In genomic region chrX:6238576-6238975, GRCh38 we compare ENCODE assay signal across 40 cellular contexts. TPM values are rescaled to one million over a fixed set of nuclear protein-coding genes. Genes with fewer than 3 reads are reported as not detected.
"Had no signal": no experiment of that assay in that cellular context is flagged by ENCODE, and none has a peak within 500 bp of the region (broad histone marks: within the 10 kb centered on the region; RNA-seq: fewer than 3 reads in every experiment).

No MANE protein-coding gene starts in this region.

- H3K4me3 Mint-ChIP-seq: activated naive CD4-positive, alpha-beta T cell treated with anti-CD3 and anti-CD28 coated beads for 36 hours; activated naive CD4-positive, alpha-beta T cell treated with anti-CD3 and anti-CD28 coated beads, Interleukin-2, amount 10 ng/mL, durations not matched to agents 7 days and 5 days; activated naive CD4-positive, alpha-beta T cell treated with anti-CD3 and anti-CD28 coated beads, Interleukin-2, amount 50 U/mL, for 24 hours; activated naive CD8-positive, alpha-beta T cell; activated naive CD8-positive, alpha-beta T cell treated with anti-CD3 and anti-CD28 coated beads for 36 hours; activated naive CD8-positive, alpha-beta T cell treated with anti-CD3 and anti-CD28 coated beads, Interleukin-2, amount 10 ng/mL, durations not matched to agents 7 days and 5 days; activated naive CD8-positive, alpha-beta T cell treated with anti-CD3 and anti-CD28 coated beads, Interleukin-2, amount 50 U/mL, for 24 hours; activated T-cell treated with anti-CD3 and anti-CD28 coated beads, Interleukin-2, amount 50 U/mL, for 24 hours; activated T-cell treated with anti-CD3 and anti-CD28 coated beads, Interleukin-2, amount 50 U/mL, for 4 hours; activated T-cell treated with anti-CD3 and anti-CD28 coated beads, Interleukin-2, amount 50 U/mL, for 72 hours; activated T-helper 1 cell treated with anti-CD3 and anti-CD28 coated beads, Interleukin-12 subunit alpha, Interleukin-12 subunit beta, Interleukin-2, Interleukin-4 antibody, amounts not matched to agents 30 ng/mL and 10 ng/mL and 1 ng/mL, durations not matched to agents 14 hours and 24 hours and 36 hours; activated T-helper 17 cell treated with anti-CD3 and anti-CD28 coated beads, Interleukin-2, amount 50 U/mL, for 72 hours; brain; central memory CD8-positive, alpha-beta T cell had no signal

- H3K27ac ChIP-seq: adrenal gland, ascending aorta, body of pancreas, brain microvascular endothelial cell, breast epithelium, cardiac muscle cell had no signal

- H3K4me1 Mint-ChIP-seq: activated naive CD4-positive, alpha-beta T cell treated with anti-CD3 and anti-CD28 coated beads, Interleukin-2, amount 10 ng/mL, durations not matched to agents 7 days and 5 days; activated naive CD4-positive, alpha-beta T cell treated with anti-CD3 and anti-CD28 coated beads, Interleukin-2, amount 50 U/mL, for 24 hours; activated naive CD8-positive, alpha-beta T cell treated with anti-CD3 and anti-CD28 coated beads for 36 hours; activated naive CD8-positive, alpha-beta T cell treated with anti-CD3 and anti-CD28 coated beads, Interleukin-2, amount 10 ng/mL, durations not matched to agents 7 days and 5 days; activated naive CD8-positive, alpha-beta T cell treated with anti-CD3 and anti-CD28 coated beads, Interleukin-2, amount 50 U/mL, for 24 hours; activated T-helper 17 cell treated with anti-CD3 and anti-CD28 coated beads, Interleukin-2, amount 50 U/mL, for 72 hours; brain; central memory CD8-positive, alpha-beta T cell had no signal

- H3K4me1 ChIP-seq: adrenal gland, ascending aorta, body of pancreas, breast epithelium had no signal

- H3K27me3 Mint-ChIP-seq: activated naive CD4-positive, alpha-beta T cell treated with anti-CD3 and anti-CD28 coated beads, Interleukin-2, amount 10 ng/mL, durations not matched to agents 7 days and 5 days; activated naive CD8-positive, alpha-beta T cell; activated naive CD8-positive, alpha-beta T cell treated with anti-CD3 and anti-CD28 coated beads for 36 hours; activated naive CD8-positive, alpha-beta T cell treated with anti-CD3 and anti-CD28 coated beads, Interleukin-2, amount 10 ng/mL, durations not matched to agents 7 days and 5 days; activated naive CD8-positive, alpha-beta T cell treated with anti-CD3 and anti-CD28 coated beads, Interleukin-2, amount 50 U/mL, for 24 hours; activated T-cell treated with anti-CD3 and anti-CD28 coated beads, Interleukin-2, amount 50 U/mL, for 24 hours; activated T-helper 17 cell treated with anti-CD3 and anti-CD28 coated beads, Interleukin-2, amount 50 U/mL, for 72 hours; central memory CD8-positive, alpha-beta T cell had no signal

- DNase-seq: activated effector memory CD4-positive, alpha-beta T cell treated with anti-CD3 and anti-CD28 coated beads, Interleukin-2, amount 50 U/mL, for 16 hours; activated effector memory CD4-positive, alpha-beta T cell treated with Interleukin-2 at 50 U/mL for 16 hours; activated gamma-delta T cell; activated gamma-delta T cell treated with Interleukin-2 at 50 U/mL for 16 hours; activated naive CD4-positive, alpha-beta T cell; activated naive CD4-positive, alpha-beta T cell treated with anti-CD3 and anti-CD28 coated beads for 36 hours; activated naive CD4-positive, alpha-beta T cell treated with anti-CD3 and anti-CD28 coated beads, Interleukin-2, amount 10 ng/mL, durations not matched to agents 7 days and 5 days; activated naive CD4-positive, alpha-beta T cell treated with anti-CD3 and anti-CD28 coated beads, Interleukin-2, amount 50 U/mL, for 16 hours; activated naive CD4-positive, alpha-beta T cell treated with Interleukin-2 at 50 U/mL for 16 hours; activated naive CD8-positive, alpha-beta T cell treated with anti-CD3 and anti-CD28 coated beads for 36 hours; activated naive CD8-positive, alpha-beta T cell treated with anti-CD3 and anti-CD28 coated beads, Interleukin-2, amount 10 ng/mL, durations not matched to agents 7 days and 5 days; activated naive CD8-positive, alpha-beta T cell treated with anti-CD3 and anti-CD28 coated beads, Interleukin-2, amount 50 U/mL, for 24 hours; activated T-cell treated with anti-CD3 and anti-CD28 coated beads for 4 hours; activated T-cell treated with anti-CD3 and anti-CD28 coated beads, Interleukin-2, amount 50 U/mL, for 1 hour; activated T-cell treated with anti-CD3 and anti-CD28 coated beads, Interleukin-2, amount 50 U/mL, for 24 hours; activated T-cell treated with anti-CD3 and anti-CD28 coated beads, Interleukin-2, amount 50 U/mL, for 4 hours; activated T-cell treated with anti-CD3 and anti-CD28 coated beads, Interleukin-2, amount 50 U/mL, for 48 hours; activated T-cell treated with anti-CD3 and anti-CD28 coated beads, Interleukin-2, amount 50 U/mL, for 72 hours; adrenal gland; amniotic stem cell; amygdala; anterior cingulate cortex; aorta; body of pancreas; brain microvascular endothelial cell; caudate nucleus; central memory CD4-positive, alpha-beta T cell; cerebellar nuclear complex had no signal

- H3K36me3 Mint-ChIP-seq: activated naive CD4-positive, alpha-beta T cell treated with anti-CD3 and anti-CD28 coated beads, Interleukin-2, amount 10 ng/mL, durations not matched to agents 7 days and 5 days; activated naive CD4-positive, alpha-beta T cell treated with anti-CD3 and anti-CD28 coated beads, Interleukin-2, amount 50 U/mL, for 24 hours; activated naive CD4-positive, alpha-beta T cell treated with anti-CD3 and anti-CD28 coated beads, Interleukin-2, amount 50 U/mL, for 72 hours; activated naive CD8-positive, alpha-beta T cell; activated naive CD8-positive, alpha-beta T cell treated with anti-CD3 and anti-CD28 coated beads for 36 hours; activated naive CD8-positive, alpha-beta T cell treated with anti-CD3 and anti-CD28 coated beads, Interleukin-2, amount 10 ng/mL, durations not matched to agents 7 days and 5 days; brain had no signal

- H3K27me3 ChIP-seq: adrenal gland, ascending aorta, body of pancreas, brain microvascular endothelial cell, cardiac muscle cell had no signal

- FAIRE-seq: bronchial epithelial cell had no signal

- H3K4me3 ChIP-seq: adrenal gland, ascending aorta, body of pancreas, breast epithelium, cardiac muscle cell had no signal

- H3K27ac Mint-ChIP-seq: activated naive CD4-positive, alpha-beta T cell treated with anti-CD3 and anti-CD28 coated beads for 36 hours; activated naive CD4-positive, alpha-beta T cell treated with anti-CD3 and anti-CD28 coated beads, Interleukin-2, amount 10 ng/mL, durations not matched to agents 7 days and 5 days; activated naive CD4-positive, alpha-beta T cell treated with anti-CD3 and anti-CD28 coated beads, Interleukin-2, amount 50 U/mL, for 24 hours; activated naive CD4-positive, alpha-beta T cell treated with anti-CD3 and anti-CD28 coated beads, Interleukin-2, amount 50 U/mL, for 72 hours; activated naive CD8-positive, alpha-beta T cell; activated naive CD8-positive, alpha-beta T cell treated with anti-CD3 and anti-CD28 coated beads for 36 hours; activated naive CD8-positive, alpha-beta T cell treated with anti-CD3 and anti-CD28 coated beads, Interleukin-2, amount 10 ng/mL, durations not matched to agents 7 days and 5 days; activated naive CD8-positive, alpha-beta T cell treated with anti-CD3 and anti-CD28 coated beads, Interleukin-2, amount 50 U/mL, for 24 hours; activated T-cell treated with anti-CD3 and anti-CD28 coated beads, Interleukin-2, amount 50 U/mL, for 24 hours; activated T-cell treated with anti-CD3 and anti-CD28 coated beads, Interleukin-2, amount 50 U/mL, for 72 hours; activated T-helper 1 cell treated with anti-CD3 and anti-CD28 coated beads, Interleukin-12 subunit alpha, Interleukin-12 subunit beta, Interleukin-2, Interleukin-4 antibody, amounts not matched to agents 30 ng/mL and 10 ng/mL and 1 ng/mL, durations not matched to agents 14 hours and 24 hours and 36 hours; activated T-helper 17 cell treated with anti-CD3 and anti-CD28 coated beads, Interleukin-2, amount 50 U/mL, for 72 hours; activated T-helper 2 cell treated with anti-CD3 and anti-CD28 coated beads, Interferon-gamma antibody, Interleukin-2, Interleukin-4, amounts not matched to agents 10 μg/mL and 5 μg/mL and 100 μg/mL, durations not matched to agents 14 hours and 24 hours and 36 hours had no signal

- H3K9me3 ChIP-seq: adrenal gland, ascending aorta, body of pancreas, breast epithelium had no signal

- H3K9me3 Mint-ChIP-seq: activated naive CD4-positive, alpha-beta T cell treated with anti-CD3 and anti-CD28 coated beads for 36 hours; activated naive CD4-positive, alpha-beta T cell treated with anti-CD3 and anti-CD28 coated beads, Interleukin-2, amount 10 ng/mL, durations not matched to agents 7 days and 5 days; activated naive CD4-positive, alpha-beta T cell treated with anti-CD3 and anti-CD28 coated beads, Interleukin-2, amount 50 U/mL, for 72 hours; activated naive CD8-positive, alpha-beta T cell treated with anti-CD3 and anti-CD28 coated beads, Interleukin-2, amount 10 ng/mL, durations not matched to agents 7 days and 5 days; activated naive CD8-positive, alpha-beta T cell treated with anti-CD3 and anti-CD28 coated beads, Interleukin-2, amount 50 U/mL, for 24 hours; activated T-cell treated with anti-CD3 and anti-CD28 coated beads, Interleukin-2, amount 50 U/mL, for 4 hours; activated T-helper 1 cell treated with anti-CD3 and anti-CD28 coated beads, Interleukin-12 subunit alpha, Interleukin-12 subunit beta, Interleukin-2, Interleukin-4 antibody, amounts not matched to agents 30 ng/mL and 10 ng/mL and 1 ng/mL, durations not matched to agents 14 hours and 24 hours and 36 hours; activated T-helper 17 cell treated with anti-CD3 and anti-CD28 coated beads, Interleukin-2, amount 50 U/mL, for 72 hours; activated T-helper 2 cell treated with anti-CD3 and anti-CD28 coated beads, Interferon-gamma antibody, Interleukin-2, Interleukin-4, amounts not matched to agents 10 μg/mL and 5 μg/mL and 100 μg/mL, durations not matched to agents 14 hours and 24 hours and 36 hours; brain; central memory CD8-positive, alpha-beta T cell had no signal

- H3K36me3 ChIP-seq: adrenal gland, ascending aorta, brain microvascular endothelial cell, breast epithelium, cardiac muscle cell had no signal

RNA-seq across cellular contexts. Expression of gene NLGN4X, which starts 9.9 kb away (rescaled TPM):
- total RNA-seq: activated naive CD4-positive, alpha-beta T cell treated with anti-CD3 and anti-CD28 coated beads for 36 hours; activated naive CD8-positive, alpha-beta T cell treated with anti-CD3 and anti-CD28 coated beads for 36 hours; activated naive CD8-positive, alpha-beta T cell treated with anti-CD3 and anti-CD28 coated beads, Interleukin-2, amount 10 ng/mL, durations not matched to agents 7 days and 5 days; activated T-helper 1 cell treated with anti-CD3 and anti-CD28 coated beads, Interleukin-12 subunit alpha, Interleukin-12 subunit beta, Interleukin-2, Interleukin-4 antibody, amounts not matched to agents 30 ng/mL and 10 ng/mL and 1 ng/mL, durations not matched to agents 14 hours and 24 hours and 36 hours; activated T-helper 17 cell treated with anti-CD3 and anti-CD28 coated beads, Interleukin-2, amount 50 U/mL, for 72 hours; bronchial epithelial cell had no signal
